ENCODE assay signal across 23 cellular contexts in the genomic region with DNA sequence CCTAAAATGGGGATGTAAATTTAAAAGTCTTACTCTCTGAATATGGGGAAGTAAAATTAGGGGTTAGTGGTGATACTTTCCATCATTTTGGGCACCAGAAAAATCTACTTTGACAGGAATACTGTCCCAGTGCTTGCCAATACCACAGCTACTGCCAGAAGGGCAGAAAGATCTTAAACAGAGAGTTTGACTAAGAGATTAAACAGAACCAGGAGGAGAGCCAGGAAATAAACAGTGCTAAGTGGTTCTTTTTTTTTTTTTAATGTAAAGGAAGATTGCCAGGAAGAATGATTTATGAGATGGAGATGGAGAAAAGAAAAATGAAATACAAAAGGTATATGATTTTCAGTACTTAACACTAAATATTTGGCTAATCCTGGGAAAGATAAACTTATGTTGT.
"Had no signal": no experiment of that assay in that cellular context is flagged by ENCODE, and none has a peak within 500 bp of the region (broad histone marks: within the 10 kb centered on the region; RNA-seq: fewer than 3 reads in every experiment).

No MANE protein-coding gene starts in this region.

- H3K4me3 ChIP-seq: body of pancreas, colonic mucosa, dorsolateral prefrontal cortex, hepatocyte, mucosa of descending colon, right lobe of liver, thoracic aorta, upper lobe of left lung, vagina had no signal

- H3K27ac ChIP-seq: body of pancreas, colonic mucosa, hepatocyte, neutrophil, right lobe of liver, upper lobe of left lung, vagina had no signal

- H3K9me3 ChIP-seq: body of pancreas, colonic mucosa, mucosa of descending colon, neutrophil, right lobe of liver, thoracic aorta, upper lobe of left lung, vagina had no signal

- ATAC-seq: body of pancreas, left ventricle myocardium superior, mucosa of descending colon, right lobe of liver had no signal

- H3K4me1 ChIP-seq: body of pancreas, colonic mucosa, right lobe of liver, upper lobe of left lung, vagina had no signal

- H3K27me3 ChIP-seq: body of pancreas, colonic mucosa, hepatocyte, neutrophil, right lobe of liver, upper lobe of left lung, vagina had no signal

- DNase-seq: activated CD4-positive, alpha-beta memory T cell treated with anti-CD3 and anti-CD28 coated beads for 36 hours; activated CD4-positive, alpha-beta T cell treated with anti-CD3 and anti-CD28 coated beads, Interleukin-2, amount 10 ng/mL, durations not matched to agents 24 days and 14 days; activated CD4-positive, CD25-positive, alpha-beta regulatory T cell treated with anti-CD3 and anti-CD28 coated beads, Interleukin-2, amount 50 U/mL, for 72 hours; activated CD8-positive, alpha-beta memory T cell treated with anti-CD3 and anti-CD28 coated beads, Interleukin-2, amount 50 U/mL, for 48 hours; activated T-cell treated with anti-CD3 and anti-CD28 coated beads, Interleukin-2, amount 50 U/mL, for 24 hours; anterior cingulate cortex; body of pancreas; cerebellar nuclear complex; colonic mucosa; dorsolateral prefrontal cortex; effector memory CD4-positive, alpha-beta T cell; islet precursor cell; left ventricle myocardium superior; mucosa of descending colon; right lobe of liver; stimulated activated CD4-positive, alpha-beta T cell treated with anti-CD3 and anti-CD28 coated beads, Interleukin-2, amount 100 ng/mL, for 48 hours; stimulated activated naive CD4-positive, alpha-beta T cell treated with Interleukin-2 at 50 U/mL for 16 hours; T-helper 2 cell; upper lobe of left lung had no signal

- H3K36me3 ChIP-seq: colonic mucosa, neutrophil, right lobe of liver, thoracic aorta, upper lobe of left lung, vagina had no signal
